In genomic region chr12:98232753-98233385, GRCh38 we compare ENCODE assay signal across 23 cellular contexts.
"Had no signal": no experiment of that assay in that cellular context is flagged by ENCODE, and none has a peak within 500 bp of the region (broad histone marks: within the 10 kb centered on the region; RNA-seq: fewer than 3 reads in every experiment).

No MANE protein-coding gene starts in this region.

- DNase-seq: dorsolateral prefrontal cortex; effector CD8-positive, alpha-beta T cell; endodermal cell; foreskin fibroblast; gastrocnemius medialis; head of caudate nucleus; mucosa of descending colon; naive B cell; psoas muscle; right cardiac atrium; sigmoid colon; stimulated activated CD4-positive, alpha-beta T cell treated with anti-CD3 and anti-CD28 coated beads, Interleukin-15, amount 100 ng/mL, for 24 hours; stimulated activated CD4-positive, alpha-beta T cell treated with anti-CD3 and anti-CD28 coated beads, Interleukin-2, amount 100 ng/mL, for 48 hours; stimulated activated naive B cell treated with anti-CD40 and anti-IgM and Interleukin-4, amounts not matched to agents 10 μg/mL and 1 μg/mL and 100 μg/mL, for 72 hours; upper lobe of left lung had no signal

- H3K4me1 ChIP-seq: gastrocnemius medialis, psoas muscle, tibial nerve, upper lobe of left lung had no signal

- H3K27ac ChIP-seq: dorsolateral prefrontal cortex, epithelial cell of prostate, gastrocnemius medialis, psoas muscle, sigmoid colon, thoracic aorta, tibial nerve, upper lobe of left lung had no signal

- H3K4me3 ChIP-seq: dorsolateral prefrontal cortex, gastrocnemius medialis, lung, mucosa of descending colon, psoas muscle, sigmoid colon, thoracic aorta, tibial nerve, upper lobe of left lung had no signal

- ATAC-seq: esophagus mucosa; gastrocnemius medialis; mucosa of descending colon; natural killer cell treated with Interleukin-12 subunit alpha and Interleukin-12 subunit beta and Interleukin-15 and Interleukin-18, amount 100 ng/mL, for 72 hours; psoas muscle; right cardiac atrium; stimulated activated naive B cell treated with anti-CD40 and anti-IgM and Interleukin-4, amounts not matched to agents 10 μg/mL and 1 μg/mL and 100 μg/mL, for 72 hours had no signal

- FAIRE-seq: keratinocyte, urothelium cell line had no signal

- H3K9me3 ChIP-seq: gastrocnemius medialis, mucosa of descending colon, psoas muscle, sigmoid colon, thoracic aorta, upper lobe of left lung had no signal

- H3K27me3 ChIP-seq: dorsolateral prefrontal cortex, gastrocnemius medialis, sigmoid colon, tibial nerve, upper lobe of left lung had no signal

- H3K36me3 ChIP-seq: gastrocnemius medialis, sigmoid colon, thoracic aorta, tibial nerve, upper lobe of left lung had no signal
